ENCODE assay signal across 8 cellular contexts in the genomic region with DNA sequence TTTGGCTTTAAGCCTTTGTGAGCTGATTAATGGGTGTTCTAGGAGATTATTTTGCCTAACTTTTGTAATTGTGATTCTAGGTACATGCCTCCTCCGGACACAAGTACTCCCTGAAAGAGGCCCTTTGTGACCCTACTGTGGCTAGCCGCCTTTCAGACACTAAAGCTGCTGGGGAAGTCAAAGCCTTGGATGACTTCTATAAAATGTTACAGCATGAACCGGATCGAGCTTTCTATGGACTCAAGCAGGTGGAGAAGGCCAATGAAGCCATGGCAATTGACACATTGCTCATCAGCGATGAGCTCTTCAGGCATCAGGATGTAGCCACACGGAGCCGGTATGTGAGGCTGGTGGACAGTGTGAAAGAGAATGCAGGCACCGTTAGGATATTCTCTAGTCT. TPM values are rescaled to one million over a fixed set of nuclear protein-coding genes. Genes with fewer than 3 reads are reported as not detected.
DNase-seq lines count a peak whose midpoint lies in the region; ATAC-seq and TF ChIP-seq lines count a peak whose summit lies in the region.

No MANE protein-coding gene starts in this region.

- H3K27me3 Mint-ChIP-seq in osteocyte (ENCODE audit: unreplicated experiment), result no peaks in the 10 kb centered on the region

- no peaks in the 10 kb centered on the region; the same call in 1 of the 2 replicates for H3F3A ChIP-seq in SU-DHL-6 (ENCODE audit: insufficient read depth)

- H3K9me3 Mint-ChIP-seq in osteocyte (ENCODE audit: unreplicated experiment), result no peaks in the 10 kb centered on the region

- peak overlapping the region; percentile 84 for H3K4me2 ChIP-seq in SU-DHL-6 (ENCODE audit: low read depth, low read length, poor library complexity, severe bottlenecking)

- H3K9ac ChIP-seq in SU-DHL-6 (ENCODE audit: low read length), result peak overlapping the region; percentile 87

- no peak for TF ChIP-seq POLR2A in esophagus muscularis mucosa (IDR thresholded peaks at IDR 0.05; ENCODE audit: low read depth)

- H3K4me1 ChIP-seq in esophagus muscularis mucosa, result peaks cover 77 to 98% (median 97%) of the 10 kb centered on the region in 4 donors

- H3K36me3 ChIP-seq in SU-DHL-6 (ENCODE audit: low read length) (peaks cover 18% of the 10 kb centered on the region; the same call in 1 of the 2 replicates), esophagus muscularis mucosa (peaks cover 0 to 10% (median 5%) of the 10 kb centered on the region in 4 donors)

- no peak overlapping the region for H2AFZ ChIP-seq in SU-DHL-6 (ENCODE audit: low read depth, low read length, severe bottlenecking)

- no peak for TF ChIP-seq CTCF in SU-DHL-6 (IDR thresholded peaks at IDR 0.05; ENCODE audit: insufficient read depth, low read length, poor library complexity, severe bottlenecking)
- no peak for TF ChIP-seq CTCF in esophagus muscularis mucosa (IDR thresholded peaks at IDR 0.05)
- TF ChIP-seq CTCF in osteocyte (IDR thresholded peaks at IDR 0.05), result no peak

- H3K9me2 ChIP-seq in SU-DHL-6 (replicated peaks; ENCODE audit: insufficient read depth, low read length), result no peaks in the 10 kb centered on the region

- peaks cover 44% of the 10 kb centered on the region for H3K79me2 ChIP-seq in SU-DHL-6 (ENCODE audit: insufficient read depth, low read length)

- TF ChIP-seq EP300 in esophagus muscularis mucosa (IDR thresholded peaks at IDR 0.05), result no peak

- H3K4me1 Mint-ChIP-seq in osteocyte (ENCODE audit: unreplicated experiment), result peaks cover 82% of the 10 kb centered on the region

- peak overlapping the region; percentile 90 for H3K4me3 Mint-ChIP-seq in osteocyte (ENCODE audit: unreplicated experiment)

- peaks cover 27% of the 10 kb centered on the region for H4K20me1 ChIP-seq in SU-DHL-6 (ENCODE audit: low read depth, low read length)

- H3K27ac ChIP-seq in SU-DHL-6 (ENCODE audit: low read depth, low read length) (no peak overlapping the region), esophagus muscularis mucosa (replicated peaks in 1 of 4) (peak overlapping the region; percentile 91 to 94 (median 93))

- peak overlapping the region; percentile 66 for H3K4me3 ChIP-seq in SU-DHL-6 (ENCODE audit: insufficient read depth, low read length, poor library complexity, severe bottlenecking)
- H3K4me3 ChIP-seq in esophagus muscularis mucosa, result peak overlapping the region; percentile 58 to 64 (median 64)

- intact Hi-C loops in esophagus muscularis mucosa (cut with DNase I), result loop anchor here (10.0 kb wide), 1 partner anchor 63 kb away; no protein-coding TSS in a partner anchor

- ATAC-seq in GM19328 (IDR thresholded peaks at IDR 0.05; ENCODE audit: unreplicated experiment), result no peak

- no peaks in the 10 kb centered on the region for H3K9me3 ChIP-seq in SU-DHL-6 (ENCODE audit: insufficient read depth, low read length)
- H3K9me3 ChIP-seq in esophagus muscularis mucosa, result no peaks in the 10 kb centered on the region

- peak; percentile 4 for DNase-seq in activated CD4-positive, alpha-beta T cell treated with anti-CD3 and anti-CD28 coated beads for 48 hours
- DNase-seq in activated CD4-positive, alpha-beta T cell treated with anti-CD3 and anti-CD28 coated beads, Interleukin-2, amount 50 U/mL, for 1 hour, result no peak
- DNase-seq in esophagus muscularis mucosa (ENCODE audit: extremely low spot score) (no peak), osteocyte (ENCODE audit: extremely low spot score, unreplicated experiment) (no peak), NCI-H2107 treated with DMSO at 0.1 percent for 48 hours (lab: John Stamatoyannopoulos, UW; ENCODE audit: unreplicated experiment) (no peak), dedifferentiated amniotic fluid mesenchymal stem cell (ENCODE audit: extremely low spot score) (no peak)

- H3K36me3 Mint-ChIP-seq in osteocyte (ENCODE audit: unreplicated experiment), result peaks cover 33% of the 10 kb centered on the region

- H3K27ac Mint-ChIP-seq in osteocyte (ENCODE audit: unreplicated experiment), result peak overlapping the region; percentile 97

- H3K27me3 ChIP-seq in SU-DHL-6 (ENCODE audit: low read length), result no peaks in the 10 kb centered on the region
- H3K27me3 ChIP-seq in esophagus muscularis mucosa, result no peaks in the 10 kb centered on the region

- 19% methylated on average over 6 of the region's 8 CpGs for WGBS in esophagus muscularis mucosa

RNA-seq across cellular contexts. Expression of gene ITGA1, which starts 13.6 kb away (rescaled TPM):
- total RNA-seq in esophagus muscularis mucosa (100 to 1,000 TPM; 228 to 302 (median 235) TPM), osteocyte (143 and 150 TPM in 2 replicates)

RNA-seq across cellular contexts. Expression of gene PELO, which starts 13.6 kb away (rescaled TPM):
- total RNA-seq in esophagus muscularis mucosa, result 10 to 100 TPM; 43.1 to 77.7 (median 69.7) TPM
- 82.4 and 83.7 TPM in 2 replicates for total RNA-seq in osteocyte
